In the genomic region with DNA sequence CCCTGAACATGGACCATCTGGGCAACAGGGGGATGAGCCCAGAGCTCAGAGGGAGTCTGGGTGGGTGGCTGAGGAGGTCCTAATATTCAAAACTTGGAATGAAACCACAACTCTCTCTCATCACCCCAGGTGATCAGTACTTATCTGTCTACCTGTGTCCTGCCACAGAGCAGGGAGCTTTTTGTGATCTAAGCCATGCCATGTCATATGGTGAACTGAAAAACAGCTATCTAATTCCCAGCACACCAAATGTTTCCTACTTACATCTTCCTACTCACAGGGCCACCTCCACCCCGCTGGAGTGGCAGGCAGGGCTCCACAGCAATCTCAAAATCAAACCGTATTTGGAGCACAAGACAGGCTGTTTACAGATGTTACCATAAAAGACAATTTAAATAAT, we compare ENCODE assay signal across 12 cellular contexts.
DNase-seq lines count a peak whose midpoint lies in the region; ATAC-seq and TF ChIP-seq lines count a peak whose summit lies in the region.
"Had no signal": no experiment of that assay in that cellular context is flagged by ENCODE, and none has a peak within 500 bp of the region (broad histone marks: within the 10 kb centered on the region; RNA-seq: fewer than 3 reads in every experiment).

No MANE protein-coding gene starts in this region.

- 77 to 84% methylated on average over 2 of the region's 2 CpGs for WGBS in lung, 2 donors
- WGBS in ovary, 3 donors: 80 to 98% (median 83%) methylated on average over 2 of the region's 2 CpGs

- no peak for DNase-seq in T-helper 2 cell treated with Interferon-gamma antibody and Interleukin-4, amounts not matched to agents 5 μg/mL and 100 μg/mL, for 36 hours (ENCODE audit: low spot score)
- DNase-seq in T-helper 2 cell (no peak), MCF 10A (ENCODE audit: unreplicated experiment) (no peak), lung (ENCODE audit: low spot score) (no peak), thoracic aorta (ENCODE audit: low spot score) (no peak), CD14-positive monocyte (ENCODE audit: low spot score) (no peak), ovary (no peak)
- DNase-seq: activated CD4-positive, alpha-beta T cell treated with anti-CD3 and anti-CD28 coated beads for 48 hours; activated gamma-delta T cell treated with Interleukin-2 at 50 U/mL for 16 hours; MV-4-11; NCI-H524 treated with DMSO at 0.1 percent for 48 hours had no signal

- no peak for TF ChIP-seq POLR2A in ovary (IDR thresholded peaks at IDR 0.05)

- no peaks in the 10 kb centered on the region for H3K9me3 Mint-ChIP-seq in T-helper 2 cell treated with Interferon-gamma antibody and Interleukin-4, amounts not matched to agents 5 μg/mL and 100 μg/mL, for 36 hours
- H3K9me3 Mint-ChIP-seq in MCF 10A (ENCODE audit: unreplicated experiment): no peaks in the 10 kb centered on the region
- H3K9me3 Mint-ChIP-seq in CD14-positive monocyte: peaks cover 0 to 13% (median 12%) of the 10 kb centered on the region in 7 donors

- intact Hi-C loops in MCF 10A (cut with micrococcal nuclease): loop anchor here (1.0 to 2.0 kb wide), 3 partner anchors 29 to 146 kb away; no protein-coding TSS in a partner anchor
- intact Hi-C loops in CD14-positive monocyte (cut with micrococcal nuclease): no loop called here
- intact Hi-C loops in ovary (cut with DNase I): loop anchor here in 1 of 4 donors (5.0 kb wide), 1 partner anchor 35 kb away; no protein-coding TSS in a partner anchor

- POLR2A ChIA-PET in MCF 10A (lab: Yijun Ruan, JAX): interaction anchor here (0.6 to 10.3 kb wide), 6 partner anchors 9 to 238 kb away, joined by 3 to 212 read pairs (median 8); no protein-coding TSS in a partner anchor

- no peak for TF ChIP-seq CTCF in MCF 10A (IDR thresholded peaks at IDR 0.05; ENCODE audit: unreplicated experiment)
- no peak for TF ChIP-seq CTCF in lung (IDR thresholded peaks at IDR 0.05; ENCODE audit: control extremely low read depth, extremely low read depth)
- TF ChIP-seq CTCF in thoracic aorta (IDR thresholded peaks at IDR 0.05): no peak
- TF ChIP-seq CTCF in CD14-positive monocyte (IDR thresholded peaks at IDR 0.05): no peak
- TF ChIP-seq CTCF in ovary (IDR thresholded peaks at IDR 0.05): no peak

- H3K4me1 ChIP-seq in lung (ENCODE audit: control insufficient read depth in 2 of 2, insufficient read depth in 2 of 2, low read length in 2 of 2): peaks cover 6 to 7% of the 10 kb centered on the region in 2 donors
- peaks cover 10 to 26% of the 10 kb centered on the region in 2 donors for H3K4me1 ChIP-seq in thoracic aorta (ENCODE audit: control insufficient read depth in 1 of 2, low read depth in 2 of 2)
- peaks cover 3% of the 10 kb centered on the region for H3K4me1 ChIP-seq in ovary (ENCODE audit: insufficient read depth)

- peaks cover 53% of the 10 kb centered on the region for H3K27me3 Mint-ChIP-seq in T-helper 2 cell treated with Interferon-gamma antibody and Interleukin-4, amounts not matched to agents 5 μg/mL and 100 μg/mL, for 36 hours (ENCODE audit: low read depth)
- H3K27me3 Mint-ChIP-seq in MCF 10A (ENCODE audit: insufficient read depth, unreplicated experiment) (no peaks in the 10 kb centered on the region), CD14-positive monocyte (ENCODE audit: low read depth in 3 of 3) (peaks cover 37 to 52% (median 48%) of the 10 kb centered on the region in 3 donors)

- BruUV-seq in MCF 10A (replicated peaks; lab: Mats Ljungman, UMichigan): no TSS peak

- no peaks in the 10 kb centered on the region for H3K36me3 Mint-ChIP-seq in T-helper 2 cell treated with Interferon-gamma antibody and Interleukin-4, amounts not matched to agents 5 μg/mL and 100 μg/mL, for 36 hours (ENCODE audit: low read depth)
- no peaks in the 10 kb centered on the region for H3K36me3 Mint-ChIP-seq in MCF 10A (ENCODE audit: insufficient read depth, unreplicated experiment)
- H3K36me3 Mint-ChIP-seq in CD14-positive monocyte: peaks cover 3 to 10% of the 10 kb centered on the region in 2 donors

- H3K4me3 Mint-ChIP-seq in T-helper 2 cell treated with Interferon-gamma antibody and Interleukin-4, amounts not matched to agents 5 μg/mL and 100 μg/mL, for 36 hours: peak overlapping the region; percentile 42
- H3K4me3 Mint-ChIP-seq in MCF 10A (ENCODE audit: unreplicated experiment): peak overlapping the region; percentile 81
- peak overlapping the region in 1 of 2 donors; percentile 31 for H3K4me3 Mint-ChIP-seq in CD14-positive monocyte

- H3K9me3 ChIP-seq in lung (ENCODE audit: control insufficient read depth in 2 of 2, insufficient read depth in 1 of 2, low read length in 1 of 2) (no peaks in the 10 kb centered on the region), thoracic aorta (no peaks in the 10 kb centered on the region), ovary (no peaks in the 10 kb centered on the region)

- CTCF ChIA-PET in MCF 10A (lab: Yijun Ruan, JAX): interaction anchor here (0.6 to 4.9 kb wide), 14 partner anchors 9 to 651 kb away, joined by 3 to 53 read pairs (median 3); no protein-coding TSS in a partner anchor

- no peak for TF ChIP-seq EP300 in ovary (IDR thresholded peaks at IDR 0.05)

- H3K27ac Mint-ChIP-seq in T-helper 2 cell treated with Interferon-gamma antibody and Interleukin-4, amounts not matched to agents 5 μg/mL and 100 μg/mL, for 36 hours: no peak overlapping the region
- peak overlapping the region; percentile 90 for H3K27ac Mint-ChIP-seq in MCF 10A (ENCODE audit: low read depth, unreplicated experiment)
- peak overlapping the region in 3 of 7 donors; percentile 20 to 46 (median 32) for H3K27ac Mint-ChIP-seq in CD14-positive monocyte

- H3K4me3 ChIP-seq in lung (no peak overlapping the region), thoracic aorta (peak overlapping the region; percentile 91), ovary (no peak overlapping the region)

- H3K27ac ChIP-seq in lung (ENCODE audit: low read depth in 1 of 2, low read length in 1 of 2): peak overlapping the region; percentile 68 to 99
- peak overlapping the region; percentile 99 for H3K27ac ChIP-seq in thoracic aorta
- H3K27ac ChIP-seq in ovary: peak overlapping the region in 1 of 2 donors; percentile 65

- H3K27me3 ChIP-seq in lung (ENCODE audit: control insufficient read depth, insufficient read depth) (no peaks in the 10 kb centered on the region), thoracic aorta (replicated peaks; ENCODE audit: insufficient read depth) (no peaks in the 10 kb centered on the region), ovary (no peaks in the 10 kb centered on the region)

- H3K36me3 ChIP-seq in lung (ENCODE audit: control insufficient read depth in 2 of 2, insufficient read depth in 2 of 2, low read length in 2 of 2) (no peaks in the 10 kb centered on the region), thoracic aorta (no peaks in the 10 kb centered on the region), ovary (no peaks in the 10 kb centered on the region)

- ATAC-seq in lung (ENCODE audit: insufficient read depth, low FRiP score): no peak
- ATAC-seq in thoracic aorta (ENCODE audit: insufficient number of reproducible peaks, low FRiP score, low read depth): no peak
- no peak for ATAC-seq in GM18867 (IDR thresholded peaks at IDR 0.05; ENCODE audit: unreplicated experiment)

- H3K4me1 Mint-ChIP-seq in T-helper 2 cell treated with Interferon-gamma antibody and Interleukin-4, amounts not matched to agents 5 μg/mL and 100 μg/mL, for 36 hours (ENCODE audit: low read depth): peaks cover 16% of the 10 kb centered on the region
- H3K4me1 Mint-ChIP-seq in MCF 10A (ENCODE audit: insufficient read depth, unreplicated experiment): peaks cover 45% of the 10 kb centered on the region
- peaks cover 23% of the 10 kb centered on the region for H3K4me1 Mint-ChIP-seq in CD14-positive monocyte
